Comparison of ENCODE assay signal across 24 cellular contexts in genomic region chr7:100951888-100952560, GRCh38. TPM values are rescaled to one million over a fixed set of nuclear protein-coding genes. Genes with fewer than 3 reads are reported as not detected.
A peak's percentile ranks its signal among the peaks of the same experiment; 100 is the strongest.
DNase-seq lines count a peak whose midpoint lies in the region; ATAC-seq and TF ChIP-seq lines count a peak whose summit lies in the region.
"Had no signal": no experiment of that assay in that cellular context is flagged by ENCODE, and none has a peak within 500 bp of the region (broad histone marks: within the 10 kb centered on the region; RNA-seq: fewer than 3 reads in every experiment).

No MANE protein-coding gene starts in this region.

- H3K9me3 Mint-ChIP-seq in activated T-cell treated with anti-CD3 and anti-CD28 coated beads, Interleukin-2, amount 50 U/mL, for 4 hours: no peaks in the 10 kb centered on the region
- H3K9me3 Mint-ChIP-seq: T-helper 1 cell treated with Interleukin-12 subunit alpha and Interleukin-12 subunit beta and Interleukin-4 antibody, amounts not matched to agents 30 μg/mL and 1 μg/mL, for 36 hours had no signal

- no peaks in the 10 kb centered on the region for H3K79me2 ChIP-seq in PC-9 (ENCODE audit: low read depth)
- H3K79me2 ChIP-seq: parathyroid adenoma had no signal

- no peaks in the 10 kb centered on the region for H3F3A ChIP-seq in PC-9 (ENCODE audit: insufficient read depth, low read depth)

- H2AFZ ChIP-seq in PC-9: no peak overlapping the region
- H2AFZ ChIP-seq: parathyroid adenoma had no signal

- POLR2A ChIA-PET in PC-9 (lab: Charles Lee; ENCODE audit: unreplicated experiment) (interaction anchor here (0.6 kb wide), 2 partner anchors 59 to 329 kb away, joined by 4 read pairs; no protein-coding TSS in a partner anchor), GM10248 (lab: Yijun Ruan, JAX) (no interaction called here)

- TF ChIP-seq CTCF in RWPE2 (IDR thresholded peaks at IDR 0.05; ENCODE audit: poor library complexity, severe bottlenecking) (no peak), PC-9 (conservative IDR thresholded peaks at IDR 0.05) (no peak), GM10248 (IDR thresholded peaks at IDR 0.05; ENCODE audit: control extremely low read depth, extremely low read depth, low read depth, missing control alignments) (no peak)

- DNase-seq in activated T-cell treated with anti-CD3 and anti-CD28 coated beads, Interleukin-2, amount 50 U/mL, for 4 hours: no peak
- DNase-seq in activated T-cell treated with anti-CD3 and anti-CD28 coated beads for 4 hours (no peak), RWPE2 (ENCODE audit: low spot score) (no peak), epidermal melanocyte (ENCODE audit: insufficient read length, low spot score) (peak; percentile 14), PC-9 (no peak), GM10248 (ENCODE audit: extremely low spot score) (no peak)
- peak; percentile 15 for DNase-seq in stimulated activated naive CD8-positive, alpha-beta T cell treated with anti-CD3 and anti-CD28 coated beads, Interleukin-15, Interleukin-2, amounts not matched to agents 100 U/mL and 50 U/mL, for 24 hours
- DNase-seq: DMS 273 treated with DMSO at 0.1 percent for 48 hours; effector memory CD4-positive, alpha-beta T cell; erythroblast; HCEC 1CT; Karpas-422; mammary epithelial cell; NCI-H1436 treated with DMSO at 0.1 percent for 48 hours; Right ventricle myocardium superior; small intestine; stomach had no signal

- H3K27ac ChIP-seq in RWPE2 (ENCODE audit: poor library complexity, severe bottlenecking) (no peak overlapping the region), PC-9 (no peak overlapping the region)
- H3K27ac ChIP-seq: BLaER1, coronary artery, parathyroid adenoma, stomach had no signal

- H3K27me3 ChIP-seq in RWPE2 (ENCODE audit: insufficient read depth, poor library complexity, severe bottlenecking): no peaks in the 10 kb centered on the region
- H3K27me3 ChIP-seq in PC-9 (ENCODE audit: insufficient read depth, low read depth): peaks cover 73% of the 10 kb centered on the region

- H3K9me3 ChIP-seq in RWPE2 (ENCODE audit: severe bottlenecking) (no peaks in the 10 kb centered on the region), PC-9 (ENCODE audit: insufficient read depth, low read depth) (no peaks in the 10 kb centered on the region)
- H3K9me3 ChIP-seq: BLaER1 had no signal

- intact Hi-C loops in PC-9 (cut with micrococcal nuclease; ENCODE audit: unreplicated experiment): no loop called here

- H3K4me3 Mint-ChIP-seq in activated T-cell treated with anti-CD3 and anti-CD28 coated beads, Interleukin-2, amount 50 U/mL, for 4 hours: no peak overlapping the region
- H3K4me3 Mint-ChIP-seq: activated naive CD8-positive, alpha-beta T cell; T-helper 1 cell treated with Interleukin-12 subunit alpha and Interleukin-12 subunit beta and Interleukin-4 antibody, amounts not matched to agents 30 μg/mL and 1 μg/mL, for 36 hours had no signal

- H3K4me1 Mint-ChIP-seq in activated T-cell treated with anti-CD3 and anti-CD28 coated beads, Interleukin-2, amount 50 U/mL, for 4 hours (ENCODE audit: low read depth): no peaks in the 10 kb centered on the region

- H3K9me2 ChIP-seq in PC-9 (ENCODE audit: insufficient read depth): no peaks in the 10 kb centered on the region

- no peaks in the 10 kb centered on the region for H3K36me3 Mint-ChIP-seq in activated T-cell treated with anti-CD3 and anti-CD28 coated beads, Interleukin-2, amount 50 U/mL, for 4 hours (ENCODE audit: insufficient read depth)
- H3K36me3 Mint-ChIP-seq: activated naive CD8-positive, alpha-beta T cell had no signal

- no TSS peak for BruUV-seq in PC-9 (replicated peaks; lab: Mats Ljungman, UMichigan)

- H3K4me3 ChIP-seq in RWPE2 (ENCODE audit: severe bottlenecking) (no peak overlapping the region), PC-9 (no peak overlapping the region)
- H3K4me3 ChIP-seq: BLaER1, coronary artery, stomach had no signal

- ATAC-seq in activated T-cell treated with anti-CD3 and anti-CD28 coated beads, Interleukin-2, amount 50 U/mL, for 4 hours: peak; percentile 19 to 42
- ATAC-seq in RWPE2 (ENCODE audit: low read depth) (0 out of 3 replicates have a peak, but pooled peaks have one; percentile 17), GM18861 (IDR thresholded peaks at IDR 0.05; ENCODE audit: unreplicated experiment) (no peak)
- ATAC-seq in stimulated activated naive CD8-positive, alpha-beta T cell treated with anti-CD3 and anti-CD28 coated beads, Interleukin-15, Interleukin-2, amounts not matched to agents 100 U/mL and 50 U/mL, for 24 hours: no peak
- ATAC-seq: SK-N-SH treated with all-trans-retinoic acid at 6 μM for 48 hours had no signal

- no peaks in the 10 kb centered on the region for H4K20me1 ChIP-seq in PC-9 (ENCODE audit: insufficient read depth)
- H4K20me1 ChIP-seq: BLaER1 had no signal

- CTCF ChIA-PET in PC-9 (lab: Charles Lee) (no interaction called here), GM10248 (lab: Yijun Ruan, JAX) (interaction anchor here (1.1 to 1.6 kb wide), 2 partner anchors 106 to 460 kb away, joined by 3 to 4 read pairs; no protein-coding TSS in a partner anchor)

- H3K4me1 ChIP-seq in RWPE2 (ENCODE audit: insufficient read depth, poor library complexity, severe bottlenecking): no peaks in the 10 kb centered on the region
- H3K4me1 ChIP-seq in PC-9 (replicated peaks; ENCODE audit: insufficient read depth): no peaks in the 10 kb centered on the region
- H3K4me1 ChIP-seq: parathyroid adenoma had no signal

- no peak overlapping the region for H3K4me2 ChIP-seq in PC-9

- H3K36me3 ChIP-seq in RWPE2 (ENCODE audit: low read depth) (no peaks in the 10 kb centered on the region), PC-9 (ENCODE audit: low read depth) (no peaks in the 10 kb centered on the region)
- H3K36me3 ChIP-seq: BLaER1, stomach had no signal

- H3K27me3 Mint-ChIP-seq in activated T-cell treated with anti-CD3 and anti-CD28 coated beads, Interleukin-2, amount 50 U/mL, for 4 hours (ENCODE audit: low read depth): peaks cover 15% of the 10 kb centered on the region

RNA-seq across cellular contexts. Expression of gene MUC3A, which starts 2.7 kb away (rescaled TPM):
- under 1 TPM in 1 of 3 donors, not detected in 2; 0.16 TPM for total RNA-seq in activated T-cell treated with anti-CD3 and anti-CD28 coated beads, Interleukin-2, amount 50 U/mL, for 4 hours
- total RNA-seq in PC-9 (2021): 0.90 and 1.1 TPM in 2 replicates

RNA-seq across cellular contexts. Expression of gene MUC12, which starts 17.3 kb away (rescaled TPM):
- under 1 TPM; 0.16 to 0.20 (median 0.19) TPM for total RNA-seq in activated T-cell treated with anti-CD3 and anti-CD28 coated beads, Interleukin-2, amount 50 U/mL, for 4 hours
- 1.4 and 3.8 TPM in 2 replicates for total RNA-seq in PC-9 (2021)
- total RNA-seq: Right ventricle myocardium superior had no signal

RNA-seq across cellular contexts. Expression of gene ACHE, which starts 56.3 kb away (rescaled TPM):
- under 1 TPM; 0.32 to 0.54 (median 0.35) TPM for total RNA-seq in activated T-cell treated with anti-CD3 and anti-CD28 coated beads, Interleukin-2, amount 50 U/mL, for 4 hours
- 0.28 and 0.35 TPM in 2 replicates for total RNA-seq in PC-9 (2021)

Comparison
In these comparisons a context has a peak if more than half of its experiments do, and no peak if none do; other contexts are left out.
1. ATAC-seq: peak in activated T-cell treated with anti-CD3 and anti-CD28 coated beads, Interleukin-2, amount 50 U/mL, for 4 hours (2 of 2) and RWPE2 (single experiment); none in stimulated activated naive CD8-positive, alpha-beta T cell treated with anti-CD3 and anti-CD28 coated beads, Interleukin-15, Interleukin-2, amounts not matched to agents 100 U/mL and 50 U/mL, for 24 hours (single experiment) and GM18861 (single experiment).
2. DNase-seq: peak in epidermal melanocyte (single experiment) and stimulated activated naive CD8-positive, alpha-beta T cell treated with anti-CD3 and anti-CD28 coated beads, Interleukin-15, Interleukin-2, amounts not matched to agents 100 U/mL and 50 U/mL, for 24 hours (single experiment); none in activated T-cell treated with anti-CD3 and anti-CD28 coated beads, Interleukin-2, amount 50 U/mL, for 4 hours (single experiment), activated T-cell treated with anti-CD3 and anti-CD28 coated beads for 4 hours (single experiment), RWPE2 (single experiment), PC-9 (0 of 2) and GM10248 (single experiment).